ENCODE assay signal across 12 cellular contexts in the genomic region with DNA sequence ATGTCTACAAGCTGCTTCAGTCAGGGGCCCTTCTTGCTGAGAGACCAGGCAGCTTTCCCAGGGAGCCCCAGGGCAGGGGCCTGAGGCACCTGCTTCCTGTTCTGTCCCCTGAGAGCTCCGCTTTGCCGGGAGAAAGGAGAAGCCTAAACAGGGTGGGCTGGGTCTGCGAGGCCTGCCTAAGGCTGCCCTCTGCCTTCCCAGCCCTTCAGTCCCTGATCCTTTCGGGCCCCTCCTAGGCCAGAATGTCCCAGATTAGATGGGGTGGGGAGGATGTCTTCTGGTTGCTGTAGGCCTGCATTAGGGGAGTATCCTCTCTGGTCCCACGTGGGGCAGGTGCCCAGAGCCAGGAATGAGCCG.
DNase-seq lines count a peak whose midpoint lies in the region; ATAC-seq and TF ChIP-seq lines count a peak whose summit lies in the region.
"Had no signal": no experiment of that assay in that cellular context is flagged by ENCODE, and none has a peak within 500 bp of the region (broad histone marks: within the 10 kb centered on the region; RNA-seq: fewer than 3 reads in every experiment).

No MANE protein-coding gene starts in this region.

- H3K4me1 ChIP-seq in cardiac muscle cell (ENCODE audit: low read depth) (peaks cover 44% of the 10 kb centered on the region), right cardiac atrium (ENCODE audit: control insufficient read depth, insufficient read depth, low read length) (peaks cover 47% of the 10 kb centered on the region), iPS-18a (ENCODE audit: control insufficient read depth, low read depth, low read length) (peaks cover 89% of the 10 kb centered on the region), tibial nerve (peaks cover 0 to 80% (median 50%) of the 10 kb centered on the region in 4 donors), upper lobe of right lung (peaks cover 45% of the 10 kb centered on the region)

- CTCF ChIA-PET in RWPE1 (lab: Yijun Ruan, JAX), result interaction anchor here (0.7 kb wide), 1 partner anchor 11 kb away, joined by 3 read pairs; no protein-coding TSS in a partner anchor

- no peak for TF ChIP-seq EP300 in tibial nerve (IDR thresholded peaks at IDR 0.05)

- no peak for DNase-seq in cardiac muscle cell (ENCODE audit: low read depth in 1 of 2, low spot score in 1 of 2)
- no peak for DNase-seq in right cardiac atrium
- DNase-seq in RWPE1 (ENCODE audit: low spot score), result no peak
- DNase-seq in tibial nerve (ENCODE audit: low spot score in 2 of 2), result no peak
- DNase-seq in 8988T, result no peak
- no peak for DNase-seq in upper lobe of right lung
- DNase-seq: kidney glomerular epithelial cell, MM.1S, psoas muscle, T-helper 9 cell had no signal

- no peaks in the 10 kb centered on the region for H3K9me3 ChIP-seq in cardiac muscle cell (ENCODE audit: low read depth)
- H3K9me3 ChIP-seq in right cardiac atrium (ENCODE audit: control insufficient read depth, low read length), result no peaks in the 10 kb centered on the region
- H3K9me3 ChIP-seq in iPS-18a (ENCODE audit: control insufficient read depth, low read depth, low read length), result no peaks in the 10 kb centered on the region
- no peaks in the 10 kb centered on the region for H3K9me3 ChIP-seq in tibial nerve
- no peaks in the 10 kb centered on the region for H3K9me3 ChIP-seq in upper lobe of right lung
- H3K9me3 ChIP-seq: psoas muscle had no signal

- H3K36me3 ChIP-seq in cardiac muscle cell (no peaks in the 10 kb centered on the region), iPS-18a (ENCODE audit: control insufficient read depth, low read depth, low read length) (no peaks in the 10 kb centered on the region), tibial nerve (no peaks in the 10 kb centered on the region), upper lobe of right lung (no peaks in the 10 kb centered on the region)

- H3K27me3 ChIP-seq in cardiac muscle cell, result no peaks in the 10 kb centered on the region
- H3K27me3 ChIP-seq in right cardiac atrium (ENCODE audit: control insufficient read depth, insufficient read depth), result no peaks in the 10 kb centered on the region
- H3K27me3 ChIP-seq in iPS-18a (ENCODE audit: control insufficient read depth, insufficient read depth, low read length), result no peaks in the 10 kb centered on the region
- H3K27me3 ChIP-seq in tibial nerve, result no peaks in the 10 kb centered on the region
- H3K27me3 ChIP-seq in upper lobe of right lung, result no peaks in the 10 kb centered on the region

- TF ChIP-seq CTCF in cardiac muscle cell (IDR thresholded peaks at IDR 0.05; ENCODE audit: low read depth, low read length) (no peak), RWPE1 (conservative IDR thresholded peaks at IDR 0.05; ENCODE audit: low read depth) (no peak), tibial nerve (IDR thresholded peaks at IDR 0.05) (no peak), upper lobe of right lung (IDR thresholded peaks at IDR 0.05) (no peak)

- intact Hi-C loops in right cardiac atrium (cut with DNase I), result loop anchor here in 1 of 4 donors (5.0 kb wide), 1 partner anchor 123 kb away; the partner anchor contains the start of gene TCF7L1
- intact Hi-C loops in upper lobe of right lung (cut with DNase I), result no loop called here

- ATAC-seq in right cardiac atrium (no peak), GM21526 (IDR thresholded peaks at IDR 0.05; ENCODE audit: low FRiP score, unreplicated experiment) (no peak), upper lobe of right lung (no peak)

- H3K4me3 ChIP-seq in cardiac muscle cell (no peak overlapping the region), right cardiac atrium (ENCODE audit: low read length) (no peak overlapping the region), iPS-18a (ENCODE audit: low read length) (peak overlapping the region; percentile 46), tibial nerve (peak overlapping the region in 2 of 4 donors; percentile 11 to 15), upper lobe of right lung (no peak overlapping the region)

- WGBS in right cardiac atrium, result 23% methylated on average over 6 of the region's 6 CpGs
- WGBS in tibial nerve, 2 donors, result 21 to 36% methylated on average over 6 of the region's 6 CpGs

- peak overlapping the region; percentile 78 for H3K27ac ChIP-seq in cardiac muscle cell
- H3K27ac ChIP-seq in right cardiac atrium (ENCODE audit: low read length), result no peak overlapping the region
- peak overlapping the region; percentile 90 for H3K27ac ChIP-seq in RWPE1
- peak overlapping the region; percentile 80 for H3K27ac ChIP-seq in iPS-18a (ENCODE audit: low read length)
- peak overlapping the region in 3 of 4 donors; percentile 61 to 81 (median 79) for H3K27ac ChIP-seq in tibial nerve
- H3K27ac ChIP-seq in upper lobe of right lung, result no peak overlapping the region
- H3K27ac ChIP-seq: psoas muscle had no signal

- POLR2A ChIA-PET in RWPE1 (lab: Yijun Ruan, JAX; ENCODE audit: low non-redundant PET), result no interaction called here

- TF ChIP-seq POLR2A in tibial nerve (IDR thresholded peaks at IDR 0.05), result no peak

- peak overlapping the region; percentile 66 for H3K9ac ChIP-seq in iPS-18a (ENCODE audit: low read length)

Comparison
In these comparisons a context has a peak if more than half of its experiments do, and no peak if none do; other contexts are left out.
1. H3K27ac ChIP-seq: peak in cardiac muscle cell (single experiment), RWPE1 (single experiment), iPS-18a (single experiment) and tibial nerve (3 of 4); none in right cardiac atrium (single experiment) and upper lobe of right lung (single experiment).